10 cellular contexts compared by ENCODE assay signal in genomic region chr17:50696365-50696879, GRCh38.
"Had no signal": no experiment of that assay in that cellular context is flagged by ENCODE, and none has a peak within 500 bp of the region (broad histone marks: within the 10 kb centered on the region; RNA-seq: fewer than 3 reads in every experiment).

No MANE protein-coding gene starts in this region.

- DNase-seq: activated CD4-positive, alpha-beta T cell treated with anti-CD3 and anti-CD28 coated beads, Interleukin-2, amount 50 U/mL, for 1 hour; activated CD4-positive, CD25-positive, alpha-beta regulatory T cell; activated naive CD8-positive, alpha-beta T cell treated with anti-CD3 and anti-CD28 coated beads, Interleukin-2, amount 10 ng/mL, durations not matched to agents 7 days and 5 days; hypothalamus; stimulated activated CD4-positive, alpha-beta T cell treated with anti-CD3 and anti-CD28 coated beads, Interleukin-12 subunit alpha, Interleukin-12 subunit beta, amount 100 ng/mL, for 4 hours; stimulated activated naive CD8-positive, alpha-beta T cell treated with anti-CD3 and anti-CD28 coated beads, Interleukin-15, Interleukin-2, amounts not matched to agents 100 U/mL and 50 U/mL, for 24 hours; T-helper 1 cell; testis had no signal

- H3K9me3 Mint-ChIP-seq: activated naive CD8-positive, alpha-beta T cell treated with anti-CD3 and anti-CD28 coated beads, Interleukin-2, amount 10 ng/mL, durations not matched to agents 7 days and 5 days; activated T-helper 1 cell treated with anti-CD3 and anti-CD28 coated beads, Interleukin-12 subunit alpha, Interleukin-12 subunit beta, Interleukin-2, Interleukin-4 antibody, amounts not matched to agents 30 ng/mL and 10 ng/mL and 1 ng/mL, durations not matched to agents 14 hours and 24 hours and 36 hours; natural killer cell treated with Interleukin-12 subunit alpha and Interleukin-12 subunit beta and Interleukin-15 and Interleukin-18, amount 100 ng/mL, for 72 hours had no signal

- ATAC-seq: natural killer cell treated with Interleukin-12 subunit alpha and Interleukin-12 subunit beta and Interleukin-15 and Interleukin-18, amount 100 ng/mL, for 72 hours; stimulated activated naive CD8-positive, alpha-beta T cell treated with anti-CD3 and anti-CD28 coated beads, Interleukin-15, Interleukin-2, amounts not matched to agents 100 U/mL and 50 U/mL, for 24 hours had no signal

- H3K27me3 Mint-ChIP-seq: activated naive CD8-positive, alpha-beta T cell treated with anti-CD3 and anti-CD28 coated beads, Interleukin-2, amount 10 ng/mL, durations not matched to agents 7 days and 5 days; natural killer cell treated with Interleukin-12 subunit alpha and Interleukin-12 subunit beta and Interleukin-15 and Interleukin-18, amount 100 ng/mL, for 72 hours had no signal

- H3K4me3 Mint-ChIP-seq: activated naive CD8-positive, alpha-beta T cell treated with anti-CD3 and anti-CD28 coated beads, Interleukin-2, amount 10 ng/mL, durations not matched to agents 7 days and 5 days; activated T-helper 1 cell treated with anti-CD3 and anti-CD28 coated beads, Interleukin-12 subunit alpha, Interleukin-12 subunit beta, Interleukin-2, Interleukin-4 antibody, amounts not matched to agents 30 ng/mL and 10 ng/mL and 1 ng/mL, durations not matched to agents 14 hours and 24 hours and 36 hours; natural killer cell treated with Interleukin-12 subunit alpha and Interleukin-12 subunit beta and Interleukin-15 and Interleukin-18, amount 100 ng/mL, for 72 hours had no signal

- H3K27ac Mint-ChIP-seq: activated T-helper 1 cell treated with anti-CD3 and anti-CD28 coated beads, Interleukin-12 subunit alpha, Interleukin-12 subunit beta, Interleukin-2, Interleukin-4 antibody, amounts not matched to agents 30 ng/mL and 10 ng/mL and 1 ng/mL, durations not matched to agents 14 hours and 24 hours and 36 hours; natural killer cell treated with Interleukin-12 subunit alpha and Interleukin-12 subunit beta and Interleukin-15 and Interleukin-18, amount 100 ng/mL, for 72 hours had no signal
